19 cellular contexts compared by ENCODE assay signal in the genomic region with DNA sequence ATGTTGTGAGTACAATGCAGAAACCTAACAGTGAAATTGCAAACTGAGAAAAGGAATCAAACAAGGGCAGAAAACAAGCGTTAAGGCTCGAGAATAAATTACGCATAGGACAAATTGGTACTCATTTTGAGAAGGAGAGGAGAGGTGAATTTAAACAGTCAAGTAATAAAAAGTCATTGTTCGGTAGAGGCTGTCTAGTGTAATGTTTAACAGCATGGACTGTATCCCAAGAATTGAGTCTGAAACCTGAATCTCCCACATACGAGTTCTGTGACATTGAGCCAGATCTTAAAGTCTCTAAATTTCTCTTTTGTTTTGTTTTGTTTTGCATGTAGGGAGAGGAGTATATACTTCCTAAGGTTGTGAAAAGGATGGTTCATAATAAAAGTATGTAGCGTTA.
DNase-seq lines count a peak whose midpoint lies in the region; ATAC-seq and TF ChIP-seq lines count a peak whose summit lies in the region.
"Had no signal": no experiment of that assay in that cellular context is flagged by ENCODE, and none has a peak within 500 bp of the region (broad histone marks: within the 10 kb centered on the region; RNA-seq: fewer than 3 reads in every experiment).

No MANE protein-coding gene starts in this region.

- H3K27ac Mint-ChIP-seq in activated T-cell treated with anti-CD3 and anti-CD28 coated beads, Interleukin-2, amount 50 U/mL, for 24 hours = peak overlapping the region; percentile 48
- H3K27ac Mint-ChIP-seq in stimulated activated naive B cell treated with anti-CD40 and anti-IgM and Interleukin-4, amounts not matched to agents 10 μg/mL and 1 μg/mL and 100 μg/mL, for 72 hours = peak overlapping the region; percentile 94
- H3K27ac Mint-ChIP-seq: WTC11 had no signal

- H2AFZ ChIP-seq in SU-DHL-6 (ENCODE audit: low read depth, low read length, severe bottlenecking) = no peak overlapping the region

- H3K36me3 Mint-ChIP-seq in activated T-cell treated with anti-CD3 and anti-CD28 coated beads, Interleukin-2, amount 50 U/mL, for 24 hours (ENCODE audit: low read depth) = peaks cover 38% of the 10 kb centered on the region
- H3K36me3 Mint-ChIP-seq in stimulated activated naive B cell treated with anti-CD40 and anti-IgM and Interleukin-4, amounts not matched to agents 10 μg/mL and 1 μg/mL and 100 μg/mL, for 72 hours = peaks cover 9 to 27% of the 10 kb centered on the region in 2 donors
- H3K36me3 Mint-ChIP-seq: WTC11 had no signal

- no peak for TF ChIP-seq CTCF in SU-DHL-6 (IDR thresholded peaks at IDR 0.05; ENCODE audit: insufficient read depth, low read length, poor library complexity, severe bottlenecking)
- TF ChIP-seq CTCF in GM13976 (IDR thresholded peaks at IDR 0.05; ENCODE audit: borderline replicate concordance, control extremely low read depth, extremely low read depth, insufficient read depth, missing control alignments) = no peak

- H3K4me3 ChIP-seq in SU-DHL-6 (ENCODE audit: insufficient read depth, low read length, poor library complexity, severe bottlenecking) = no peak overlapping the region
- H3K4me3 ChIP-seq: colonic mucosa, vagina had no signal

- in situ Hi-C loops in GM13976 (cut with MboI; ENCODE audit: low sequenced_read_pairs, unreplicated experiment) = no loop called here

- H3K4me3 Mint-ChIP-seq in activated T-cell treated with anti-CD3 and anti-CD28 coated beads, Interleukin-2, amount 50 U/mL, for 24 hours = no peak overlapping the region
- H3K4me3 Mint-ChIP-seq in stimulated activated naive B cell treated with anti-CD40 and anti-IgM and Interleukin-4, amounts not matched to agents 10 μg/mL and 1 μg/mL and 100 μg/mL, for 72 hours = peak overlapping the region; percentile 83 to 87
- H3K4me3 Mint-ChIP-seq: WTC11 had no signal

- no peaks in the 10 kb centered on the region for H3K79me2 ChIP-seq in SU-DHL-6 (ENCODE audit: insufficient read depth, low read length)

- ATAC-seq in left colon = peak; percentile 87
- ATAC-seq in stimulated activated naive B cell treated with anti-CD40 and anti-IgM and Interleukin-4, amounts not matched to agents 10 μg/mL and 1 μg/mL and 100 μg/mL, for 72 hours (replicated peaks) = no peak
- no peak for ATAC-seq in GM21367 (IDR thresholded peaks at IDR 0.05; ENCODE audit: unreplicated experiment)
- ATAC-seq: heart left ventricle, WTC11 had no signal

- peaks cover 44% of the 10 kb centered on the region for H3F3A ChIP-seq in SU-DHL-6 (ENCODE audit: insufficient read depth)

- no peaks in the 10 kb centered on the region for H3K27me3 Mint-ChIP-seq in activated T-cell treated with anti-CD3 and anti-CD28 coated beads, Interleukin-2, amount 50 U/mL, for 24 hours
- H3K27me3 Mint-ChIP-seq in stimulated activated naive B cell treated with anti-CD40 and anti-IgM and Interleukin-4, amounts not matched to agents 10 μg/mL and 1 μg/mL and 100 μg/mL, for 72 hours = no peaks in the 10 kb centered on the region

- no peaks in the 10 kb centered on the region for H3K27me3 ChIP-seq in SU-DHL-6 (ENCODE audit: low read length)
- H3K27me3 ChIP-seq: colonic mucosa, esophagus squamous epithelium, heart left ventricle, vagina had no signal

- no peaks in the 10 kb centered on the region for H3K36me3 ChIP-seq in SU-DHL-6 (ENCODE audit: low read length)
- H3K36me3 ChIP-seq: colonic mucosa, esophagus squamous epithelium, heart left ventricle, vagina had no signal

- no peaks in the 10 kb centered on the region for H3K9me2 ChIP-seq in SU-DHL-6 (replicated peaks; ENCODE audit: insufficient read depth, low read length)

- H3K9me3 Mint-ChIP-seq in activated T-cell treated with anti-CD3 and anti-CD28 coated beads, Interleukin-2, amount 50 U/mL, for 24 hours = peaks cover 40% of the 10 kb centered on the region
- peaks cover 9 to 11% of the 10 kb centered on the region in 2 donors for H3K9me3 Mint-ChIP-seq in stimulated activated naive B cell treated with anti-CD40 and anti-IgM and Interleukin-4, amounts not matched to agents 10 μg/mL and 1 μg/mL and 100 μg/mL, for 72 hours
- H3K9me3 Mint-ChIP-seq: WTC11 had no signal

- H3K27ac ChIP-seq in SU-DHL-6 (ENCODE audit: low read depth, low read length) = peak overlapping the region; percentile 95
- H3K27ac ChIP-seq: colonic mucosa, vagina had no signal

- intact Hi-C loops in left colon (cut with DNase I, micrococcal nuclease) = no loop called here

- DNase-seq in activated T-cell treated with anti-CD3 and anti-CD28 coated beads, Interleukin-2, amount 50 U/mL, for 24 hours = no peak
- DNase-seq in activated T-cell treated with anti-CD3 and anti-CD28 coated beads, Interleukin-2, amount 50 U/mL, for 48 hours = no peak
- no peak for DNase-seq in left colon
- DNase-seq in stimulated activated naive B cell treated with anti-CD40 and anti-IgM and Interleukin-4, amounts not matched to agents 10 μg/mL and 1 μg/mL and 100 μg/mL, for 72 hours = no peak
- DNase-seq in GM13976 (ENCODE audit: low spot score) = no peak
- no peak for DNase-seq in NCI-H2227 treated with DMSO at 0.1 percent for 48 hours (lab: John Stamatoyannopoulos, UW)
- DNase-seq: ACHN, aorta, colonic mucosa, esophagus squamous epithelium, HCEC 1CT, heart left ventricle, Karpas-422, NCI-H1694, SW 1271 had no signal

- H3K9ac ChIP-seq in SU-DHL-6 (ENCODE audit: low read length) = no peak overlapping the region

- H3K4me1 Mint-ChIP-seq in activated T-cell treated with anti-CD3 and anti-CD28 coated beads, Interleukin-2, amount 50 U/mL, for 24 hours (ENCODE audit: low read depth) = peaks cover 60% of the 10 kb centered on the region
- peaks cover 31 to 59% of the 10 kb centered on the region in 2 donors for H3K4me1 Mint-ChIP-seq in stimulated activated naive B cell treated with anti-CD40 and anti-IgM and Interleukin-4, amounts not matched to agents 10 μg/mL and 1 μg/mL and 100 μg/mL, for 72 hours

- no peaks in the 10 kb centered on the region for H3K9me3 ChIP-seq in SU-DHL-6 (ENCODE audit: insufficient read depth, low read length)
- H3K9me3 ChIP-seq: colonic mucosa, esophagus squamous epithelium, heart left ventricle, vagina had no signal

- peak overlapping the region; percentile 67 for H3K4me2 ChIP-seq in SU-DHL-6 (ENCODE audit: low read depth, low read length, poor library complexity, severe bottlenecking)

- H4K20me1 ChIP-seq in SU-DHL-6 (ENCODE audit: low read depth, low read length) = no peaks in the 10 kb centered on the region
